30 cellular contexts compared by ENCODE assay signal in the genomic region with DNA sequence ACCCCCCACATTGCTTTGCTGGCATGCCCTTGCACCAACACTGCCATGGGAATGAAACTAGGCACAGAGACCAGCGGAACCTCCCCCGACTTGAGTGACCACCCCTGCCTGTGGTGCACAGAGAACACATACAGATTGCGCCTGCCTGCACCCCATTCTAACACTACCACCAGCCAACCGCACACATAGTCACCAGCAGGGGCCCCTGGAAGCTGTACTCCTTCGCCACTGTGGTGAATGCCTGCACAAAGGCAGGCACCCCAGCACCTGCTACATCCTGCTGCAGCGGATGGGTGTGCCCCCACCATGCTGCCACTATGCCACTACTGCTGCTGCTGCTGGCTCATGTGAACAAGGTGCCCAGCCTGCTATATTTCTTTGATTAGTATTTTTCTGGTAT. TPM values are rescaled to one million over a fixed set of nuclear protein-coding genes. Genes with fewer than 3 reads are reported as not detected.
DNase-seq lines count a peak whose midpoint lies in the region; ATAC-seq, FAIRE-seq and TF ChIP-seq lines count a peak whose summit lies in the region.
"Had no signal": no experiment of that assay in that cellular context is flagged by ENCODE, and none has a peak within 500 bp of the region (broad histone marks: within the 10 kb centered on the region; RNA-seq: fewer than 3 reads in every experiment).

No MANE protein-coding gene starts in this region.

- intact Hi-C loops in K562 (cut with micrococcal nuclease) (no loop called here), head of caudate nucleus (cut with DNase I) (no loop called here)

- 22% methylated on average over 6 of the region's 6 CpGs for WGBS in K562 (ENCODE audit: insufficient coverage, low coverage, missing lambda C conversion rate)

- H3K9ac ChIP-seq in K562 (ENCODE audit: insufficient read depth in 1 of 2, low read depth in 2 of 2, low read length in 2 of 2) (no peak overlapping the region), neural progenitor cell (no peak overlapping the region)

- H3K36me3 ChIP-seq in K562 (ENCODE audit: control insufficient read depth, insufficient read depth, low read length): no peaks in the 10 kb centered on the region
- H3K36me3 ChIP-seq in neural progenitor cell: no peaks in the 10 kb centered on the region
- no peaks in the 10 kb centered on the region for H3K36me3 ChIP-seq in SJCRH30
- H3K36me3 ChIP-seq: esophagus muscularis mucosa, heart right ventricle, lower lobe of right lung, right atrium auricular region, spleen had no signal

- H4K20me1 ChIP-seq in K562 (replicated peaks; ENCODE audit: control insufficient read depth, insufficient read depth, low read length) (no peaks in the 10 kb centered on the region), neural progenitor cell (ENCODE audit: low read depth) (no peaks in the 10 kb centered on the region)

- H3K27ac ChIP-seq in K562 (ENCODE audit: extremely low read depth, low read depth, low read length) (no peak overlapping the region), neural progenitor cell (no peak overlapping the region), SJCRH30 (no peak overlapping the region)
- H3K27ac ChIP-seq: 22Rv1, esophagus muscularis mucosa, foreskin keratinocyte, heart right ventricle, lower lobe of right lung, right atrium auricular region, spleen had no signal

- no peak for TF ChIP-seq EP300 in K562 (IDR thresholded peaks at IDR 0.05; ENCODE audit: low read length)

- TF ChIP-seq CTCF in GM12865 (IDR thresholded peaks at IDR 0.05; ENCODE audit: insufficient read depth, low read depth, low read length, missing control alignments): no peak
- TF ChIP-seq CTCF in K562 (IDR thresholded peaks at IDR 0.05 in 2 of 3, conservative IDR thresholded peaks at IDR 0.05 in 1 of 3; ENCODE audit: insufficient read depth in 2 of 3, low read depth in 1 of 3, low read length in 3 of 3): no peak
- TF ChIP-seq CTCF in neural progenitor cell (IDR thresholded peaks at IDR 0.05): no peak

- no peaks in the 10 kb centered on the region for H3K9me1 ChIP-seq in K562 (ENCODE audit: control insufficient read depth, insufficient read depth, low read length)

- TF ChIP-seq RAD21 in K562 (CRISPR knock-in tag; conservative IDR thresholded peaks at IDR 0.05 in 1 of 2, IDR thresholded peaks at IDR 0.05 in 1 of 2): no peak

- H3K79me2 ChIP-seq in K562 (ENCODE audit: control insufficient read depth, insufficient read depth, low read length): no peaks in the 10 kb centered on the region
- no peaks in the 10 kb centered on the region for H3K79me2 ChIP-seq in neural progenitor cell (ENCODE audit: low read depth)

- H3F3A ChIP-seq in neural progenitor cell (ENCODE audit: low read depth): no peaks in the 10 kb centered on the region

- H3K4me1 Mint-ChIP-seq in activated CD4-positive, alpha-beta T cell treated with anti-CD3 and anti-CD28 coated beads, Interleukin-2, amount 10 ng/mL, durations not matched to agents 7 days and 5 days: peaks cover 3% of the 10 kb centered on the region
- peaks cover 6% of the 10 kb centered on the region for H3K4me1 Mint-ChIP-seq in neural progenitor cell
- H3K4me1 Mint-ChIP-seq: activated CD4-positive, alpha-beta T cell treated with anti-CD3 and anti-CD28 coated beads for 36 hours; neural crest cell had no signal

- H3K4me1 ChIP-seq in K562 (replicated peaks in 1 of 2; ENCODE audit: control insufficient read depth in 2 of 2, insufficient read depth in 2 of 2, low read length in 2 of 2): no peaks in the 10 kb centered on the region; a peak in 1 of 5 replicates
- no peaks in the 10 kb centered on the region for H3K4me1 ChIP-seq in neural progenitor cell
- no peaks in the 10 kb centered on the region for H3K4me1 ChIP-seq in SJCRH30
- H3K4me1 ChIP-seq: esophagus muscularis mucosa, foreskin keratinocyte, heart right ventricle, lower lobe of right lung, right atrium auricular region, spleen had no signal

- H3K27me3 Mint-ChIP-seq in activated CD4-positive, alpha-beta T cell treated with anti-CD3 and anti-CD28 coated beads, Interleukin-2, amount 10 ng/mL, durations not matched to agents 7 days and 5 days: peaks cover 6% of the 10 kb centered on the region
- H3K27me3 Mint-ChIP-seq in neural progenitor cell (ENCODE audit: insufficient read depth, low read depth): no peaks in the 10 kb centered on the region
- H3K27me3 Mint-ChIP-seq: dendritic cell treated with granulocyte-macrophage colony-stimulating factor and Interleukin-4, amounts not matched to agents 40 ng/mL and 50 ng/mL, for 4 days had no signal

- CTCF ChIA-PET in activated CD4-positive, alpha-beta T cell treated with anti-CD3 and anti-CD28 coated beads, Interleukin-2, amount 10 ng/mL, durations not matched to agents 7 days and 5 days (lab: Charles Lee): interaction anchor here (0.7 kb wide), 1 partner anchor 9 kb away, joined by 3 read pairs; no protein-coding TSS in a partner anchor
- CTCF ChIA-PET in K562 (lab: Yijun Ruan, JAX; ENCODE audit: low intra/inter-chr PET ratio): no interaction called here

- H3K4me3 ChIP-seq in GM12865 (ENCODE audit: low read depth, low read length) (no peak overlapping the region), K562 (no peak overlapping the region), neural progenitor cell (no peak overlapping the region), SJCRH30 (no peak overlapping the region)
- H3K4me3 ChIP-seq: esophagus muscularis mucosa, heart right ventricle, lower lobe of right lung, mucosa of descending colon, right atrium auricular region, spleen had no signal

- H3K27me3 ChIP-seq in K562 (ENCODE audit: control insufficient read depth in 2 of 2, insufficient read depth in 2 of 2, low read length in 2 of 2) (peaks cover 0 to 8% of the 10 kb centered on the region in 2 experiments; a peak in 2 of 5 replicates), neural progenitor cell (no peaks in the 10 kb centered on the region), SJCRH30 (no peaks in the 10 kb centered on the region)
- H3K27me3 ChIP-seq: esophagus muscularis mucosa, foreskin keratinocyte, right atrium auricular region, spleen had no signal

- no TSS peak for BruUV-seq in K562 (replicated peaks; lab: Mats Ljungman, UMichigan)

- no peaks in the 10 kb centered on the region for H3K9me3 ChIP-seq in K562 (replicated peaks; ENCODE audit: control insufficient read depth, insufficient read depth, low read depth, low read length)
- H3K9me3 ChIP-seq in neural progenitor cell (ENCODE audit: low read depth): no peaks in the 10 kb centered on the region
- H3K9me3 ChIP-seq in SJCRH30 (replicated peaks): no peaks in the 10 kb centered on the region
- H3K9me3 ChIP-seq: esophagus muscularis mucosa, heart right ventricle, lower lobe of right lung, mucosa of descending colon, right atrium auricular region, spleen had no signal

- in situ Hi-C loops in K562 (cut with MboI): no loop called here

- peak; percentile 17 for DNase-seq in activated CD4-positive, alpha-beta T cell treated with anti-CD3 and anti-CD28 coated beads, Interleukin-2, amount 10 ng/mL, durations not matched to agents 7 days and 5 days
- DNase-seq in activated CD4-positive, alpha-beta T cell treated with anti-CD3 and anti-CD28 coated beads for 48 hours: no peak
- DNase-seq in GM12865 (ENCODE audit: low read depth) (peak; percentile 26), K562 (ENCODE audit: extremely low read depth in 1 of 4, low spot score in 3 of 4) (no peak), neural progenitor cell (ENCODE audit: low spot score) (no peak), SJCRH30 (no peak), COLO668 (lab: John Stamatoyannopoulos, UW; ENCODE audit: unreplicated experiment) (no peak), head of caudate nucleus (no peak)
- DNase-seq: activated CD4-positive, alpha-beta T cell treated with anti-CD3 and anti-CD28 coated beads for 36 hours; caudate nucleus; DMS153; foreskin keratinocyte; heart right ventricle; HFFc6; lower lobe of right lung; mucosa of descending colon; NCI-H2081; NCI-H226; NCI-H69; RPMI8226; spleen had no signal

- TF ChIP-seq POLR2A in K562 (conservative IDR thresholded peaks at IDR 0.05): no peak

- no peaks in the 10 kb centered on the region for H3K36me3 Mint-ChIP-seq in activated CD4-positive, alpha-beta T cell treated with anti-CD3 and anti-CD28 coated beads, Interleukin-2, amount 10 ng/mL, durations not matched to agents 7 days and 5 days (ENCODE audit: low read depth)
- no peaks in the 10 kb centered on the region for H3K36me3 Mint-ChIP-seq in neural progenitor cell

- FAIRE-seq in K562 (lab: Jason Lieb, UNC): no peak
- FAIRE-seq: astrocyte, urothelium cell line had no signal

- H3K9me3 Mint-ChIP-seq in activated CD4-positive, alpha-beta T cell treated with anti-CD3 and anti-CD28 coated beads, Interleukin-2, amount 10 ng/mL, durations not matched to agents 7 days and 5 days: no peaks in the 10 kb centered on the region
- no peaks in the 10 kb centered on the region for H3K9me3 Mint-ChIP-seq in neural progenitor cell
- H3K9me3 Mint-ChIP-seq: CD4-positive, alpha-beta T cell; dendritic cell treated with granulocyte-macrophage colony-stimulating factor and Interleukin-4, amounts not matched to agents 40 ng/mL and 50 ng/mL, for 4 days; HFFc6; neural crest cell had no signal

- H3K4me3 Mint-ChIP-seq in activated CD4-positive, alpha-beta T cell treated with anti-CD3 and anti-CD28 coated beads, Interleukin-2, amount 10 ng/mL, durations not matched to agents 7 days and 5 days: no peak overlapping the region
- H3K4me3 Mint-ChIP-seq in neural progenitor cell: no peak overlapping the region
- H3K4me3 Mint-ChIP-seq: activated CD4-positive, alpha-beta T cell treated with anti-CD3 and anti-CD28 coated beads for 36 hours; CD4-positive, alpha-beta T cell; dendritic cell treated with granulocyte-macrophage colony-stimulating factor and Interleukin-4, amounts not matched to agents 40 ng/mL and 50 ng/mL, for 4 days; HFFc6; neural crest cell had no signal

- ATAC-seq in K562: peak; percentile 54; the same call in 2 of the 3 replicates
- ATAC-seq: activated CD4-positive, alpha-beta T cell treated with anti-CD3 and anti-CD28 coated beads for 36 hours; foreskin keratinocyte; heart right ventricle; mucosa of descending colon had no signal

- H3K4me2 ChIP-seq in K562 (ENCODE audit: insufficient read depth, low read length) (no peak overlapping the region), neural progenitor cell (no peak overlapping the region)

- H3K27ac Mint-ChIP-seq in activated CD4-positive, alpha-beta T cell treated with anti-CD3 and anti-CD28 coated beads, Interleukin-2, amount 10 ng/mL, durations not matched to agents 7 days and 5 days: no peak overlapping the region
- H3K27ac Mint-ChIP-seq in neural progenitor cell: peak overlapping the region; percentile 30
- H3K27ac Mint-ChIP-seq: activated CD4-positive, alpha-beta T cell treated with anti-CD3 and anti-CD28 coated beads for 36 hours; CD4-positive, alpha-beta T cell; dendritic cell treated with granulocyte-macrophage colony-stimulating factor and Interleukin-4, amounts not matched to agents 40 ng/mL and 50 ng/mL, for 4 days; HFFc6 had no signal

- POLR2A ChIA-PET in activated CD4-positive, alpha-beta T cell treated with anti-CD3 and anti-CD28 coated beads, Interleukin-2, amount 10 ng/mL, durations not matched to agents 7 days and 5 days (lab: Charles Lee): no interaction called here
- POLR2A ChIA-PET in K562 (lab: Yijun Ruan, JAX): no interaction called here

- H2AFZ ChIP-seq in K562 (ENCODE audit: low read depth, low read length) (no peak overlapping the region), neural progenitor cell (replicated peaks) (no peak overlapping the region)

RNA-seq across cellular contexts. Expression of a gene that starts 27.4 kb away (rescaled TPM):
- not detected for total RNA-seq in activated CD4-positive, alpha-beta T cell treated with anti-CD3 and anti-CD28 coated beads, Interleukin-2, amount 10 ng/mL, durations not matched to agents 7 days and 5 days
- 0.72 TPM in 1 of 2 replicates, not detected in the other for total RNA-seq in K562 (2011; cell fraction: chromatin; rRNA removed; ENCODE audit: low replicate concordance)
- total RNA-seq in K562 (2011; cell fraction: nucleolus; rRNA removed): 0.50 TPM in 1 of 2 replicates, not detected in the other
- not detected in 2 replicates for total RNA-seq in K562 (2011; cell fraction: nucleoplasm; rRNA removed)
- total RNA-seq in K562 (2014; rRNA removed) (0.29 and 0.32 TPM in 2 replicates), K562 (2014; rRNA removed; fragmentation: Illumina TruSeq; extraction: Trizol) (0.38 and 0.40 TPM in 2 replicates), K562 (2015; rRNA removed; fragmentation: Illumina TruSeq; extraction: Trizol) (0.54 and 0.75 TPM in 2 replicates), K562 (2021) (0.18 TPM in 1 of 2 replicates, not detected in the other), neural progenitor cell (ENCODE audit: low replicate concordance) (5.7 and 10.0 TPM in 2 replicates)
- polyA plus RNA-seq in K562 (2011; rRNA removed) (0.10 and 0.24 TPM in 2 replicates), K562 (2014; fragmentation: Illumina TruSeq; extraction: Trizol) (0.18 and 0.36 TPM in 2 replicates), K562 (2014; fragmentation: Nextera tagmentation; extraction: Ambion mirVana) (1 to 10 TPM in 1 of 2 experiments, under 1 TPM in 1; 0.89 to 1.4 TPM), K562 (2014; rRNA removed) (2.0 TPM in 2 replicates)
- polyA plus RNA-seq in K562 (2011; cell fraction: cytosol; rRNA removed): 0.13 and 0.21 TPM in 2 replicates
- polyA plus RNA-seq in K562 (2011; cell fraction: nucleus; rRNA removed): not detected in 2 replicates
- polyA plus RNA-seq in K562 (2012): 0.22 and 0.71 TPM in 2 replicates
- polyA minus RNA-seq in K562 (2011; rRNA and poly(A)+ RNA removed): 0.24 TPM in 1 of 2 replicates, not detected in the other
- polyA minus RNA-seq in K562 (2011; cell fraction: cytosol; rRNA and poly(A)+ RNA removed): 1.8 TPM in 1 of 2 replicates, not detected in the other
- 0.22 and 0.27 TPM in 2 replicates for polyA minus RNA-seq in K562 (2011; cell fraction: nucleus; rRNA and poly(A)+ RNA removed)
- total RNA-seq in SJCRH30 (2014; rRNA removed; shearing (Covaris generic)): 0.30 and 1.1 TPM in 2 replicates
- total RNA-seq: T-helper 1 cell treated with Interleukin-12 subunit alpha and Interleukin-12 subunit beta and Interleukin-4 antibody, amounts not matched to agents 30 ng/mL and 1 ng/mL, for 36 hours had no signal

RNA-seq across cellular contexts. Expression of a gene that starts 52.7 kb away (rescaled TPM):
- total RNA-seq in activated CD4-positive, alpha-beta T cell treated with anti-CD3 and anti-CD28 coated beads, Interleukin-2, amount 10 ng/mL, durations not matched to agents 7 days and 5 days: under 1 TPM in 1 of 2 experiments, not detected in 1; 0.06 TPM
- not detected in 2 replicates for total RNA-seq in K562 (2011; cell fraction: chromatin; rRNA removed; ENCODE audit: low replicate concordance)
- not detected in 2 replicates for total RNA-seq in K562 (2011; cell fraction: nucleolus; rRNA removed)
- not detected in 2 replicates for total RNA-seq in K562 (2011; cell fraction: nucleoplasm; rRNA removed)
- total RNA-seq in K562 (2014; rRNA removed) (not detected in 2 replicates), K562 (2014; rRNA removed; fragmentation: Illumina TruSeq; extraction: Trizol) (0.04 TPM in 1 of 2 replicates, not detected in the other), K562 (2015; rRNA removed; fragmentation: Illumina TruSeq; extraction: Trizol) (not detected in 2 replicates), K562 (2021) (0.07 TPM in 1 of 2 replicates, not detected in the other), neural progenitor cell (ENCODE audit: low replicate concordance) (8.6 and 9.3 TPM in 2 replicates)
- polyA plus RNA-seq in K562 (2011; rRNA removed) (0.04 TPM in 1 of 2 replicates, not detected in the other), K562 (2014; fragmentation: Illumina TruSeq; extraction: Trizol) (not detected in 2 replicates), K562 (2014; fragmentation: Nextera tagmentation; extraction: Ambion mirVana) (under 1 TPM in 1 of 2 experiments, not detected in 1; under 0.01 TPM), K562 (2014; rRNA removed) (0.01 TPM in 1 of 2 replicates, not detected in the other)
- not detected in 2 replicates for polyA plus RNA-seq in K562 (2011; cell fraction: cytosol; rRNA removed)
- not detected in 2 replicates for polyA plus RNA-seq in K562 (2011; cell fraction: nucleus; rRNA removed)
- polyA plus RNA-seq in K562 (2012): 0.01 TPM in 1 of 2 replicates, not detected in the other
- polyA minus RNA-seq in K562 (2011; rRNA and poly(A)+ RNA removed): 0.15 TPM in 1 of 2 replicates, not detected in the other
- polyA minus RNA-seq in K562 (2011; cell fraction: cytosol; rRNA and poly(A)+ RNA removed): not detected in 2 replicates
- not detected in 2 replicates for polyA minus RNA-seq in K562 (2011; cell fraction: nucleus; rRNA and poly(A)+ RNA removed)
- total RNA-seq in SJCRH30 (2014; rRNA removed; shearing (Covaris generic)): 22.0 and 24.3 TPM in 2 replicates
- total RNA-seq: activated CD4-positive, alpha-beta T cell treated with anti-CD3 and anti-CD28 coated beads for 36 hours; CD4-positive, alpha-beta T cell; T-helper 1 cell treated with Interleukin-12 subunit alpha and Interleukin-12 subunit beta and Interleukin-4 antibody, amounts not matched to agents 30 ng/mL and 1 ng/mL, for 36 hours had no signal

Comparison
In these comparisons a context has a peak if more than half of its experiments do, and no peak if none do; other contexts are left out.
1. DNase-seq: peak in activated CD4-positive, alpha-beta T cell treated with anti-CD3 and anti-CD28 coated beads, Interleukin-2, amount 10 ng/mL, durations not matched to agents 7 days and 5 days (single experiment) and GM12865 (single experiment); none in activated CD4-positive, alpha-beta T cell treated with anti-CD3 and anti-CD28 coated beads for 48 hours (single experiment), K562 (0 of 4), neural progenitor cell (single experiment), SJCRH30 (0 of 2), COLO668 (single experiment) and head of caudate nucleus (0 of 42).